ENCODE assay signal across 20 cellular contexts in genomic region chr12:63206494-63206893, GRCh38. TPM values are rescaled to one million over a fixed set of nuclear protein-coding genes. Genes with fewer than 3 reads are reported as not detected.
DNase-seq lines count a peak whose midpoint lies in the region; ATAC-seq, FAIRE-seq and TF ChIP-seq lines count a peak whose summit lies in the region.
"Had no signal": no experiment of that assay in that cellular context is flagged by ENCODE, and none has a peak within 500 bp of the region (broad histone marks: within the 10 kb centered on the region; RNA-seq: fewer than 3 reads in every experiment).

No MANE protein-coding gene starts in this region.

- ATAC-seq in A549 (no peak), GM21825 (IDR thresholded peaks at IDR 0.05; ENCODE audit: unreplicated experiment) (no peak)
- ATAC-seq: Panc1, SK-N-SH treated with all-trans-retinoic acid at 6 μM for 48 hours had no signal

- H3K4me1 ChIP-seq in A549 (peaks cover 8% of the 10 kb centered on the region; the same call in 2 of the 3 replicates), adrenal gland (replicated peaks in 1 of 2) (peaks cover 22 to 26% of the 10 kb centered on the region in 2 donors)

- CTCF ChIA-PET in A549 (lab: Yijun Ruan, JAX), result no interaction called here

- intact Hi-C loops in adrenal gland (cut with DNase I), result no loop called here

- DNase-seq in A549 (ENCODE audit: low read depth in 1 of 2, low spot score in 1 of 2), result no peak
- peak; percentile 60 for DNase-seq in DMS53 (lab: John Stamatoyannopoulos, UW)
- peak; percentile 14 for DNase-seq in NCI-H69 (lab: John Stamatoyannopoulos, UW)
- DNase-seq in adrenal gland, result no peak
- no peak for DNase-seq in hippocampal formation (lab: John Stamatoyannopoulos, UW)
- DNase-seq in NCI-H1436 treated with DMSO at 0.1 percent for 48 hours (lab: John Stamatoyannopoulos, UW), result no peak
- DNase-seq: H7, NCI-H1436, NCI-H2081 treated with DMSO at 0.1 percent for 48 hours, NCI-H345, Right ventricle myocardium superior, T-helper 1 cell had no signal

- no peak for TF ChIP-seq CTCF in A549 (IDR thresholded peaks at IDR 0.05)
- TF ChIP-seq CTCF in adrenal gland (IDR thresholded peaks at IDR 0.05), result no peak

- H3K36me3 ChIP-seq in adrenal gland (replicated peaks in 1 of 2), result no peaks in the 10 kb centered on the region

- TF ChIP-seq EP300 in A549 (IDR thresholded peaks at IDR 0.05), result no peak

- 2% methylated on average over 1 of the region's 1 CpG for WGBS in A549 (ENCODE audit: missing lambda C conversion rate)
- WGBS in adrenal gland, 4 donors, result 24 to 31% (median 27%) methylated on average over 1 of the region's 1 CpG

- H3K4me3 ChIP-seq in A549, result no peak overlapping the region
- peak overlapping the region in 1 of 4 donors; percentile 10 for H3K4me3 ChIP-seq in adrenal gland

- POLR2A ChIA-PET in A549 (lab: Yijun Ruan, JAX), result no interaction called here

- TF ChIP-seq POLR2A in A549 (IDR thresholded peaks at IDR 0.05; ENCODE audit: low read length) (no peak), adrenal gland (IDR thresholded peaks at IDR 0.05) (no peak)

- H3K9me3 ChIP-seq in A549 (no peaks in the 10 kb centered on the region), adrenal gland (replicated peaks in 1 of 3) (no peaks in the 10 kb centered on the region)

- H3K27ac ChIP-seq in A549 (no peak overlapping the region), adrenal gland (peak overlapping the region; percentile 14 to 58 (median 30))
- H3K27ac ChIP-seq: C4-2B, HL-60 had no signal

- FAIRE-seq in A549 (lab: Jason Lieb, UNC), result peak; percentile 18
- FAIRE-seq: GM19239, HTR-8/SVneo had no signal

- no peak for TF ChIP-seq RAD21 in A549 (conservative IDR thresholded peaks at IDR 0.05 in 1 of 2, IDR thresholded peaks at IDR 0.05 in 1 of 2)

- peak overlapping the region; percentile 51 for H3K4me2 ChIP-seq in A549

- no peaks in the 10 kb centered on the region for H3K27me3 ChIP-seq in adrenal gland

TF ChIP-seq in A549, 52 proteins besides CTCF, POLR2A, EP300 and RAD21:
- no peak for TF ChIP-seq FOSL2 (IDR thresholded peaks at IDR 0.05)
- TF ChIP-seq FOSL2 (CRISPR knock-in tag; IDR thresholded peaks at IDR 0.05), result no peak
- TF ChIP-seq MAFK (IDR thresholded peaks at IDR 0.05; ENCODE audit: partially characterized antibody), result no peak

RNA-seq across cellular contexts. Expression of gene AVPR1A, which starts 55.5 kb away (rescaled TPM):
- 0.01 TPM in 2 replicates for polyA plus RNA-seq in A549 (2011; rRNA removed)
- polyA plus RNA-seq in A549 (2012; cell fraction: cytosol; rRNA removed), result 0.03 TPM in 1 of 2 replicates, not detected in the other
- 0.01 TPM in 1 of 2 replicates, not detected in the other for polyA plus RNA-seq in A549 (2012; cell fraction: nucleus; rRNA removed)
- polyA plus RNA-seq in A549 (2017; fragmentation: RNase III; extraction: RNeasy Plus Mini Kit Qiagen cat#74134 plus additional on column Dnase treatment), result not detected in 3 replicates
- polyA minus RNA-seq in A549 (2011; rRNA and poly(A)+ RNA removed), result not detected in 2 replicates
- 100 to 1,000 TPM in 7 of 8 donors, 10 to 100 TPM in 1; 30.2 to 273 (median 162) TPM for total RNA-seq in adrenal gland
- polyA plus RNA-seq in adrenal gland, result 10 to 100 TPM in 1 of 3 donors, 1 to 10 TPM in 2; 1.9 to 44.4 (median 6.5) TPM
- total RNA-seq: LHCN-M2 had no signal

Comparison
In these comparisons a context has a peak if more than half of its experiments do, and no peak if none do; other contexts are left out.
1. DNase-seq: peak in DMS53 (single experiment) and NCI-H69 (single experiment); none in A549 (0 of 2), adrenal gland (0 of 7), hippocampal formation (0 of 2) and NCI-H1436 treated with DMSO at 0.1 percent for 48 hours (single experiment).
2. H3K27ac ChIP-seq: peak in adrenal gland (5 of 5); none in A549 (0 of 2).